ENCODE assay signal across 7 cellular contexts in genomic region chr3:44903751-44904150, GRCh38. TPM values are rescaled to one million over a fixed set of nuclear protein-coding genes. Genes with fewer than 3 reads are reported as not detected.
"Had no signal": no experiment of that assay in that cellular context is flagged by ENCODE, and none has a peak within 500 bp of the region (broad histone marks: within the 10 kb centered on the region; RNA-seq: fewer than 3 reads in every experiment).

No MANE protein-coding gene starts in this region.

- ATAC-seq: GM23338, K562 had no signal

- DNase-seq: H9, HCEC 1CT, IMR-90 had no signal

- H3K4me2 ChIP-seq: GM23338 had no signal

- H2AFZ ChIP-seq: GM23338 had no signal

- H3K4me3 ChIP-seq: GM23338, K562 had no signal

RNA-seq across cellular contexts. Expression of gene TGM4, which starts 29.3 kb away (rescaled TPM):
- total RNA-seq: GM23338, H1, H9, HT-29, K562 had no signal
- polyA plus RNA-seq: GM23338, K562 had no signal
